Comparison of ENCODE assay signal across 15 cellular contexts in genomic region chr16:77869997-77870813, GRCh38.
DNase-seq lines count a peak whose midpoint lies in the region; ATAC-seq and TF ChIP-seq lines count a peak whose summit lies in the region.
"Had no signal": no experiment of that assay in that cellular context is flagged by ENCODE, and none has a peak within 500 bp of the region (broad histone marks: within the 10 kb centered on the region; RNA-seq: fewer than 3 reads in every experiment).

No MANE protein-coding gene starts in this region.

- H3K4me1 Mint-ChIP-seq in brain (peaks cover 26% of the 10 kb centered on the region), T-cell (peaks cover 9 to 11% (median 10%) of the 10 kb centered on the region in 3 donors)
- H3K4me1 Mint-ChIP-seq: activated B cell treated with CpG ODN at 0.5 μM for 24 hours had no signal

- no peak for TF ChIP-seq CTCF in brain (conservative IDR thresholded peaks at IDR 0.05)
- TF ChIP-seq CTCF in right atrium auricular region (IDR thresholded peaks at IDR 0.05) = no peak
- TF ChIP-seq CTCF in prostate gland (IDR thresholded peaks at IDR 0.05) = no peak
- no peak for TF ChIP-seq CTCF in stomach (IDR thresholded peaks at IDR 0.05)

- H3K4me3 Mint-ChIP-seq in brain (no peak overlapping the region), T-cell (no peak overlapping the region)
- H3K4me3 Mint-ChIP-seq: activated B cell treated with CpG ODN at 0.5 μM for 24 hours; stimulated activated naive CD8-positive, alpha-beta T cell treated with anti-CD3 and anti-CD28 coated beads, Interleukin-15, Interleukin-2, amounts not matched to agents 100 ng/mL and 50 ng/mL, for 24 hours had no signal

- no peak overlapping the region for H3K9ac ChIP-seq in HUES48 (ENCODE audit: low read depth, low read length)

- intact Hi-C loops in prostate gland (cut with DNase I) = no loop called here
- intact Hi-C loops in stomach (cut with DNase I; ENCODE audit: low total_unique reads) = no loop called here

- POLR2A ChIA-PET in T-cell (lab: Charles Lee) = interaction anchor here in 1 of 2 donors (0.6 kb wide), 1 partner anchor 612 kb away, joined by 4 read pairs; no protein-coding TSS in a partner anchor

- H3K27me3 Mint-ChIP-seq in brain (peaks cover 3% of the 10 kb centered on the region), T-cell (peaks cover 2 to 10% of the 10 kb centered on the region in 2 donors)
- H3K27me3 Mint-ChIP-seq: activated B cell treated with CpG ODN at 0.5 μM for 24 hours had no signal

- H3K36me3 ChIP-seq in HUES48 (ENCODE audit: control insufficient read depth, insufficient read depth, low read length) (peaks cover 7% of the 10 kb centered on the region), right atrium auricular region (no peaks in the 10 kb centered on the region), prostate gland (no peaks in the 10 kb centered on the region), stomach (no peaks in the 10 kb centered on the region)
- H3K36me3 ChIP-seq: BE2C had no signal

- 46% methylated on average over 13 of the region's 13 CpGs for WGBS in prostate gland
- 45 to 57% (median 48%) methylated on average over 13 of the region's 13 CpGs for WGBS in stomach, 5 donors

- H3K27ac Mint-ChIP-seq in brain = peak overlapping the region in 4 of 5 experiments; percentile 69 to 90 (median 79)
- H3K27ac Mint-ChIP-seq in T-cell = no peak overlapping the region
- H3K27ac Mint-ChIP-seq: activated B cell treated with CpG ODN at 0.5 μM for 24 hours; stimulated activated naive CD8-positive, alpha-beta T cell treated with anti-CD3 and anti-CD28 coated beads, Interleukin-15, Interleukin-2, amounts not matched to agents 100 ng/mL and 50 ng/mL, for 24 hours had no signal

- TF ChIP-seq POLR2A in prostate gland (IDR thresholded peaks at IDR 0.05) = no peak
- no peak for TF ChIP-seq POLR2A in stomach (IDR thresholded peaks at IDR 0.05)

- no peak overlapping the region for H3K4me3 ChIP-seq in HUES48 (ENCODE audit: low read depth, low read length)
- H3K4me3 ChIP-seq in right atrium auricular region = no peak overlapping the region
- no peak overlapping the region for H3K4me3 ChIP-seq in prostate gland
- H3K4me3 ChIP-seq in stomach = no peak overlapping the region
- H3K4me3 ChIP-seq: SK-N-MC had no signal

- H3K27ac ChIP-seq in HUES48 (ENCODE audit: low read depth, low read length) (peak overlapping the region; percentile 38), right atrium auricular region (peak overlapping the region; percentile 43 to 61), prostate gland (no peak overlapping the region), stomach (no peak overlapping the region)
- H3K27ac ChIP-seq: SK-N-MC had no signal

- no peak for TF ChIP-seq EP300 in stomach (IDR thresholded peaks at IDR 0.05)

- no peak for DNase-seq in right atrium auricular region (ENCODE audit: low spot score)
- DNase-seq in prostate gland (ENCODE audit: low spot score) = peak; percentile 4
- no peak for DNase-seq in COR-L47 (lab: John Stamatoyannopoulos, UW)
- no peak for DNase-seq in T-cell
- DNase-seq in stomach = no peak
- no peak for DNase-seq in NCI-H2171 treated with DMSO at 0.1 percent for 48 hours (lab: John Stamatoyannopoulos, UW)
- DNase-seq: activated B cell treated with CpG ODN at 0.5 μM for 24 hours; BE2C; central memory CD4-positive, alpha-beta T cell; occipital lobe; small intestine had no signal

- H3K9me3 ChIP-seq in HUES48 (ENCODE audit: control insufficient read depth, insufficient read depth, low read length) (no peaks in the 10 kb centered on the region), right atrium auricular region (no peaks in the 10 kb centered on the region), prostate gland (no peaks in the 10 kb centered on the region), stomach (no peaks in the 10 kb centered on the region)
- H3K9me3 ChIP-seq: BE2C had no signal

- H3K36me3 Mint-ChIP-seq in brain = no peaks in the 10 kb centered on the region
- no peaks in the 10 kb centered on the region for H3K36me3 Mint-ChIP-seq in T-cell

- ATAC-seq in T-cell (replicated peaks in 1 of 4) = no peak

- H3K4me1 ChIP-seq in HUES48 (ENCODE audit: control insufficient read depth, insufficient read depth, low read length) (no peaks in the 10 kb centered on the region; the same call in 1 of the 2 replicates), right atrium auricular region (peaks cover 0 to 16% of the 10 kb centered on the region in 2 donors), prostate gland (replicated peaks) (no peaks in the 10 kb centered on the region), stomach (peaks cover 0 to 11% (median 5%) of the 10 kb centered on the region in 4 donors)
- H3K4me1 ChIP-seq: BE2C had no signal

- CTCF ChIA-PET in T-cell (lab: Charles Lee) = interaction anchor here (0.5 to 0.6 kb wide), 2 partner anchors 1215 to 1732 kb away, joined by 3 to 5 read pairs; no protein-coding TSS in a partner anchor

- H3K9me3 Mint-ChIP-seq in brain = peaks cover 0 to 3% (median 0%) of the 10 kb centered on the region in 5 experiments
- no peaks in the 10 kb centered on the region for H3K9me3 Mint-ChIP-seq in T-cell
- H3K9me3 Mint-ChIP-seq: stimulated activated naive CD8-positive, alpha-beta T cell treated with anti-CD3 and anti-CD28 coated beads, Interleukin-15, Interleukin-2, amounts not matched to agents 100 ng/mL and 50 ng/mL, for 24 hours had no signal

- H3K27me3 ChIP-seq in HUES48 (ENCODE audit: control insufficient read depth, insufficient read depth, low read length) = no peaks in the 10 kb centered on the region
- H3K27me3 ChIP-seq in right atrium auricular region = no peaks in the 10 kb centered on the region
- H3K27me3 ChIP-seq in prostate gland (replicated peaks; ENCODE audit: insufficient read depth) = no peaks in the 10 kb centered on the region
- H3K27me3 ChIP-seq in stomach = no peaks in the 10 kb centered on the region
- H3K27me3 ChIP-seq: BE2C had no signal

Comparison
In these comparisons a context has a peak if more than half of its experiments do, and no peak if none do; other contexts are left out.
1. H3K27ac ChIP-seq: peak in HUES48 (single experiment) and right atrium auricular region (2 of 2); none in prostate gland (0 of 2) and stomach (0 of 5).
2. H3K27ac Mint-ChIP-seq: peak in brain (4 of 5); none in T-cell (0 of 2).